In genomic region chrX:1424452-1424851, GRCh38 we compare ENCODE assay signal across 23 cellular contexts.
"Had no signal": no experiment of that assay in that cellular context is flagged by ENCODE, and none has a peak within 500 bp of the region (broad histone marks: within the 10 kb centered on the region; RNA-seq: fewer than 3 reads in every experiment).

No MANE protein-coding gene starts in this region.

- ATAC-seq: activated T-cell treated with anti-CD3 and anti-CD28 coated beads, Interleukin-2, amount 50 U/mL, for 72 hours; body of pancreas; left lung; right cardiac atrium; stimulated activated memory B cell treated with anti-CD40 and anti-IgM and Interleukin-4, amounts not matched to agents 10 μg/mL and 1 μg/mL and 100 μg/mL, for 72 hours had no signal

- H3K4me1 ChIP-seq: body of pancreas, left lung, parathyroid adenoma had no signal

- FAIRE-seq: endometrium had no signal

- DNase-seq: activated B cell treated with CpG ODN at 0.5 μM for 24 hours; activated CD4-positive, alpha-beta T cell treated with anti-CD3 and anti-CD28 coated beads for 4 hours; activated CD4-positive, alpha-beta T cell treated with anti-CD3 and anti-CD28 coated beads, Interleukin-2, amount 50 U/mL, for 48 hours; activated gamma-delta T cell; activated naive CD4-positive, alpha-beta T cell treated with anti-CD3 and anti-CD28 coated beads, Interleukin-2, amount 50 U/mL, for 16 hours; activated T-cell treated with anti-CD3 and anti-CD28 coated beads, Interleukin-2, amount 50 U/mL, for 72 hours; anterior cingulate cortex; body of pancreas; effector CD4-positive, alpha-beta T cell; foreskin melanocyte; immature natural killer cell; nucleus accumbens; stimulated activated CD4-positive, alpha-beta T cell treated with anti-CD3 and anti-CD28 coated beads, Interleukin-2, amount 100 ng/mL, for 24 hours; T1000 had no signal

- H3K27ac ChIP-seq: body of pancreas, cardiac muscle cell, hepatocyte, left lung, parathyroid adenoma, skin epidermis, thoracic aorta had no signal

- H3K4me3 ChIP-seq: body of pancreas, cardiac muscle cell, hepatocyte, left lung, skin epidermis, thoracic aorta had no signal

- H3K27me3 ChIP-seq: body of pancreas, cardiac muscle cell, hepatocyte, left lung had no signal

- H3K36me3 ChIP-seq: cardiac muscle cell had no signal

- H3K9me3 ChIP-seq: body of pancreas had no signal
